In the genomic region with DNA sequence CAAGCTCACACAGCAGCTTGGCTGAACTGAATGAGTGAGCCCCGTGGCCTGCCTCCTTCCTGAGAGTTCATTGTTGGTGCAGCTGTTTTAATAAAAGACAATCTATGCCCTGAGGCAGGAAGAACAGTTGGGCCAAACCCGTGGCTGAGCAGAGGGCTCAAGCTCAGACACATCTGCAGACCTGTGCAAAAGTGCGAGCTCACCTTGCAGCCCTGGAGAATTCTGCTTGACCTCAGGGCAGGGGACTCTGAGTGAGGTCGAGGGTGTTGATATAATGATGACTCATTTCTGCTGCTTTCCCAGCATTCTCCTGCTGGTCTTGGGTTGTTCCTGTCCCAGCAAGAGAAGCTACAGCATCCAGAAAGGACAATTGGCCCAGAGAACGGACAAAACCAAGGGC, we compare ENCODE assay signal across 16 cellular contexts.
A peak's percentile ranks its signal among the peaks of the same experiment; 100 is the strongest.
DNase-seq lines count a peak whose midpoint lies in the region; ATAC-seq, FAIRE-seq and TF ChIP-seq lines count a peak whose summit lies in the region.
"Had no signal": no experiment of that assay in that cellular context is flagged by ENCODE, and none has a peak within 500 bp of the region (broad histone marks: within the 10 kb centered on the region; RNA-seq: fewer than 3 reads in every experiment).

No MANE protein-coding gene starts in this region.

- no peak overlapping the region for H3K27ac Mint-ChIP-seq in activated naive CD8-positive, alpha-beta T cell treated with anti-CD3 and anti-CD28 coated beads, Interleukin-2, amount 50 U/mL, for 24 hours
- H3K27ac Mint-ChIP-seq: progenitor cell of endocrine pancreas had no signal

- no peak overlapping the region for H2AFZ ChIP-seq in GM23248
- H2AFZ ChIP-seq in PC-9: no peak overlapping the region

- no peaks in the 10 kb centered on the region for H3K27me3 ChIP-seq in GM23248 (replicated peaks; ENCODE audit: insufficient read depth)
- H3K27me3 ChIP-seq in PC-9 (ENCODE audit: insufficient read depth, low read depth): no peaks in the 10 kb centered on the region
- no peaks in the 10 kb centered on the region for H3K27me3 ChIP-seq in foreskin keratinocyte
- H3K27me3 ChIP-seq in brain microvascular endothelial cell (replicated peaks): no peaks in the 10 kb centered on the region
- H3K27me3 ChIP-seq: tibial artery had no signal

- POLR2A ChIA-PET in A549 (lab: Yijun Ruan, JAX): no interaction called here
- POLR2A ChIA-PET in PC-9 (lab: Charles Lee; ENCODE audit: unreplicated experiment): no interaction called here

- H3K4me2 ChIP-seq in A549 (peak overlapping the region; percentile 46), GM23248 (ENCODE audit: unreplicated experiment) (no peak overlapping the region), PC-9 (no peak overlapping the region)

- intact Hi-C loops in PC-9 (cut with micrococcal nuclease; ENCODE audit: unreplicated experiment): no loop called here

- H3K36me3 Mint-ChIP-seq in activated naive CD8-positive, alpha-beta T cell treated with anti-CD3 and anti-CD28 coated beads, Interleukin-2, amount 50 U/mL, for 24 hours (ENCODE audit: low read depth): no peaks in the 10 kb centered on the region

- H3K9me3 ChIP-seq in A549 (no peaks in the 10 kb centered on the region), GM23248 (ENCODE audit: low read depth) (no peaks in the 10 kb centered on the region), PC-9 (ENCODE audit: insufficient read depth, low read depth) (no peaks in the 10 kb centered on the region)
- H3K9me3 ChIP-seq: tibial artery had no signal

- peak overlapping the region in 1 of 2 experiments; percentile 61; a peak in 2 of 6 replicates for H3K27ac ChIP-seq in A549
- no peak overlapping the region for H3K27ac ChIP-seq in GM23248
- no peak overlapping the region for H3K27ac ChIP-seq in PC-9
- no peak overlapping the region for H3K27ac ChIP-seq in foreskin keratinocyte
- no peak overlapping the region for H3K27ac ChIP-seq in brain microvascular endothelial cell
- H3K27ac ChIP-seq: tibial artery had no signal

- H3K4me3 Mint-ChIP-seq in activated naive CD8-positive, alpha-beta T cell treated with anti-CD3 and anti-CD28 coated beads, Interleukin-2, amount 50 U/mL, for 24 hours: no peak overlapping the region

- no peaks in the 10 kb centered on the region for H3K9me2 ChIP-seq in GM23248 (ENCODE audit: insufficient read depth)
- H3K9me2 ChIP-seq in PC-9 (ENCODE audit: insufficient read depth): no peaks in the 10 kb centered on the region

- no peaks in the 10 kb centered on the region for H3K79me2 ChIP-seq in GM23248 (ENCODE audit: insufficient read depth)
- no peaks in the 10 kb centered on the region for H3K79me2 ChIP-seq in PC-9 (ENCODE audit: low read depth)

- no peaks in the 10 kb centered on the region for H3K4me1 Mint-ChIP-seq in activated naive CD8-positive, alpha-beta T cell treated with anti-CD3 and anti-CD28 coated beads, Interleukin-2, amount 50 U/mL, for 24 hours

- H3K4me1 ChIP-seq in A549: peaks cover 11% of the 10 kb centered on the region
- 0 out of 2 replicates have a peak, but pooled peaks cover 3% of the 10 kb centered on the region for H3K4me1 ChIP-seq in GM23248 (ENCODE audit: insufficient read depth)
- peaks cover 14% of the 10 kb centered on the region for H3K4me1 ChIP-seq in PC-9 (replicated peaks; ENCODE audit: insufficient read depth)
- peaks cover 3% of the 10 kb centered on the region for H3K4me1 ChIP-seq in foreskin keratinocyte

- WGBS in A549 (ENCODE audit: missing lambda C conversion rate): 43% methylated on average over 5 of the region's 5 CpGs
- 44 to 45% methylated on average over 5 of the region's 5 CpGs for WGBS in GM23248 (ENCODE audit: low coverage in 1 of 2, low lambda C conversion rate in 2 of 2, missing lambda C conversion rate in 2 of 2), 2 experiments

- TF ChIP-seq EP300 in A549 (IDR thresholded peaks at IDR 0.05): no peak

- no TSS peak for BruUV-seq in PC-9 (replicated peaks; lab: Mats Ljungman, UMichigan)

- no peak for FAIRE-seq in A549 (lab: Jason Lieb, UNC)
- FAIRE-seq: kidney had no signal

- CTCF ChIA-PET in A549 (lab: Yijun Ruan, JAX): interaction anchor here (0.7 to 1.6 kb wide), 3 partner anchors 9 to 249 kb away, joined by 3 to 4 read pairs (median 3); no protein-coding TSS in a partner anchor
- CTCF ChIA-PET in PC-9 (lab: Charles Lee): no interaction called here

- H3K27me3 Mint-ChIP-seq in activated naive CD8-positive, alpha-beta T cell treated with anti-CD3 and anti-CD28 coated beads, Interleukin-2, amount 50 U/mL, for 24 hours: no peaks in the 10 kb centered on the region

- in situ Hi-C loops in GM23248 (cut with MboI) (no loop called here), brain microvascular endothelial cell (cut with HindIII; ENCODE audit: low pct_ligation_motif_present, low sequenced_read_pairs) (no loop called here)

- H4K20me1 ChIP-seq in GM23248 (ENCODE audit: insufficient read depth) (no peaks in the 10 kb centered on the region), PC-9 (ENCODE audit: insufficient read depth) (no peaks in the 10 kb centered on the region)

- DNase-seq in A549 (ENCODE audit: low read depth in 1 of 2, low spot score in 1 of 2) (peak; percentile 15 to 29), GM23248 (peak; percentile 35), PC-9 (peak; percentile 53 to 60), foreskin keratinocyte (peak; percentile 77 to 86), brain microvascular endothelial cell (no peak)
- no peak for DNase-seq in activated naive CD8-positive, alpha-beta T cell treated with anti-CD3 and anti-CD28 coated beads, Interleukin-2, amount 50 U/mL, for 24 hours
- DNase-seq: activated gamma-delta T cell treated with Interleukin-2 at 50 U/mL for 16 hours; AML-193; DMS79; effector CD8-positive, alpha-beta T cell; kidney; NCI-H1048; tibial artery had no signal

- ATAC-seq in A549 (peak; percentile 42 to 73; a peak in 3 of 6 replicates), foreskin keratinocyte (peak; percentile 66), GM21619 (IDR thresholded peaks at IDR 0.05; ENCODE audit: unreplicated experiment) (no peak), HG02623 (IDR thresholded peaks at IDR 0.05; ENCODE audit: unreplicated experiment) (no peak)
- no peak for ATAC-seq in activated naive CD8-positive, alpha-beta T cell treated with anti-CD3 and anti-CD28 coated beads, Interleukin-2, amount 50 U/mL, for 24 hours

- H3K4me3 ChIP-seq in A549 (no peak overlapping the region), GM23248 (no peak overlapping the region), PC-9 (no peak overlapping the region), brain microvascular endothelial cell (ENCODE audit: low read depth, low read length) (no peak overlapping the region)
- H3K4me3 ChIP-seq: tibial artery had no signal

- no peak for TF ChIP-seq POLR2A in A549 (IDR thresholded peaks at IDR 0.05; ENCODE audit: low read length)

- H3K9me3 Mint-ChIP-seq in activated naive CD8-positive, alpha-beta T cell treated with anti-CD3 and anti-CD28 coated beads, Interleukin-2, amount 50 U/mL, for 24 hours: no peaks in the 10 kb centered on the region

- H3F3A ChIP-seq in GM23248 (ENCODE audit: insufficient read depth): no peaks in the 10 kb centered on the region
- H3F3A ChIP-seq in PC-9 (ENCODE audit: insufficient read depth, low read depth): peaks cover 5% of the 10 kb centered on the region; the same call in 1 of the 2 replicates

- TF ChIP-seq CTCF in A549 (IDR thresholded peaks at IDR 0.05) (no peak), PC-9 (conservative IDR thresholded peaks at IDR 0.05) (no peak), foreskin keratinocyte (conservative IDR thresholded peaks at IDR 0.05) (no peak), brain microvascular endothelial cell (IDR thresholded peaks at IDR 0.05; ENCODE audit: low read depth, low read length, missing control alignments) (no peak)

- H3K9ac ChIP-seq in GM23248: no peak overlapping the region

- no peaks in the 10 kb centered on the region for H3K36me3 ChIP-seq in GM23248 (ENCODE audit: low read depth)
- H3K36me3 ChIP-seq in PC-9 (ENCODE audit: low read depth): no peaks in the 10 kb centered on the region
- no peaks in the 10 kb centered on the region for H3K36me3 ChIP-seq in brain microvascular endothelial cell (replicated peaks)
- H3K36me3 ChIP-seq: tibial artery had no signal

- TF ChIP-seq RAD21 in A549 (conservative IDR thresholded peaks at IDR 0.05 in 1 of 2, IDR thresholded peaks at IDR 0.05 in 1 of 2): no peak

TF ChIP-seq in A549, 52 proteins besides CTCF, POLR2A, EP300 and RAD21:
- TF ChIP-seq, protein P1, sequence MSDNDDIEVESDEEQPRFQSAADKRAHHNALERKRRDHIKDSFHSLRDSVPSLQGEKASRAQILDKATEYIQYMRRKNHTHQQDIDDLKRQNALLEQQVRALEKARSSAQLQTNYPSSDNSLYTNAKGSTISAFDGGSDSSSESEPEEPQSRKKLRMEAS (IDR thresholded peaks at IDR 0.05): no peak
- TF ChIP-seq FOSL2 (IDR thresholded peaks at IDR 0.05) (0 out of 2 replicates have a peak, but pooled peaks have one; percentile 10), FOSL2 (CRISPR knock-in tag; IDR thresholded peaks at IDR 0.05) (peak; percentile 66)

Comparison
In these comparisons a context has a peak if more than half of its experiments do, and no peak if none do; other contexts are left out.
1. ATAC-seq: peak in A549 (2 of 2) and foreskin keratinocyte (single experiment); none in GM21619 (single experiment), activated naive CD8-positive, alpha-beta T cell treated with anti-CD3 and anti-CD28 coated beads, Interleukin-2, amount 50 U/mL, for 24 hours (single experiment) and HG02623 (single experiment).
2. DNase-seq: peak in A549 (2 of 2), GM23248 (single experiment), PC-9 (2 of 2) and foreskin keratinocyte (2 of 2); none in activated naive CD8-positive, alpha-beta T cell treated with anti-CD3 and anti-CD28 coated beads, Interleukin-2, amount 50 U/mL, for 24 hours (single experiment) and brain microvascular endothelial cell (single experiment).